In genomic region chr7:130649004-130649790, GRCh38 we compare ENCODE assay signal across 11 cellular contexts. TPM values are rescaled to one million over a fixed set of nuclear protein-coding genes. Genes with fewer than 3 reads are reported as not detected.
DNase-seq lines count a peak whose midpoint lies in the region; ATAC-seq and TF ChIP-seq lines count a peak whose summit lies in the region.
"Had no signal": no experiment of that assay in that cellular context is flagged by ENCODE, and none has a peak within 500 bp of the region (broad histone marks: within the 10 kb centered on the region; RNA-seq: fewer than 3 reads in every experiment).

No MANE protein-coding gene starts in this region.

- no peaks in the 10 kb centered on the region for H3K4me1 Mint-ChIP-seq in mesothelial cell of epicardium

- TF ChIP-seq CTCF in cardiac fibroblast (IDR thresholded peaks at IDR 0.05; ENCODE audit: low read depth, low read length) (no peak), mesothelial cell of epicardium (IDR thresholded peaks at IDR 0.05; ENCODE audit: unreplicated experiment) (no peak)

- TF ChIP-seq POLR2A in erythroblast (IDR thresholded peaks at IDR 0.05; ENCODE audit: low read length), result no peak

- no peak overlapping the region for H3K27ac Mint-ChIP-seq in mesothelial cell of epicardium

- H3K9me3 Mint-ChIP-seq in mesothelial cell of epicardium, result peaks cover 44% of the 10 kb centered on the region

- DNase-seq in AG08395 (ENCODE audit: low spot score) (peak; percentile 71), cardiac fibroblast (ENCODE audit: low read depth in 2 of 2) (peak; percentile 25 to 61), SHP77 (lab: John Stamatoyannopoulos, UW) (no peak), erythroblast (lab: John Stamatoyannopoulos, UW) (no peak), mesothelial cell of epicardium (ENCODE audit: low spot score in 2 of 2, unreplicated experiment in 2 of 2) (no peak)
- DNase-seq in activated CD8-positive, alpha-beta memory T cell treated with anti-CD3 and anti-CD28 coated beads, Interleukin-2, amount 50 U/mL, for 48 hours, result no peak
- DNase-seq: SW 1271 had no signal

- ATAC-seq in GM18861 (IDR thresholded peaks at IDR 0.05; ENCODE audit: unreplicated experiment), result peak; percentile 56
- ATAC-seq in HG03354 (IDR thresholded peaks at IDR 0.05; ENCODE audit: poor library complexity, severe bottlenecking, unreplicated experiment), result peak; percentile 49

- H3K36me3 Mint-ChIP-seq in mesothelial cell of epicardium, result peaks cover 69% of the 10 kb centered on the region

- no peaks in the 10 kb centered on the region for H3K27me3 Mint-ChIP-seq in mesothelial cell of epicardium (ENCODE audit: low read depth)

- H3K4me3 ChIP-seq in cardiac fibroblast (replicated peaks in 1 of 2; ENCODE audit: low read depth in 2 of 2, low read length in 2 of 2), result no peak overlapping the region

- H3K4me3 Mint-ChIP-seq in mesothelial cell of epicardium, result no peak overlapping the region

RNA-seq across cellular contexts. Expression of gene COPG2, which starts 19.4 kb away (rescaled TPM):
- 54.1 to 56.4 TPM (median 55.0 TPM) in 3 replicates for total RNA-seq in mesothelial cell of epicardium

RNA-seq across cellular contexts. Expression of gene TSGA13, which starts 37.1 kb away (rescaled TPM):
- total RNA-seq in mesothelial cell of epicardium, result not detected in 3 replicates
- total RNA-seq: Daoy, mucosa of gallbladder had no signal

Comparison
In these comparisons a context has a peak if more than half of its experiments do, and no peak if none do; other contexts are left out.
1. DNase-seq: peak in AG08395 (single experiment) and cardiac fibroblast (2 of 2); none in SHP77 (0 of 2), erythroblast (0 of 2), mesothelial cell of epicardium (0 of 2) and activated CD8-positive, alpha-beta memory T cell treated with anti-CD3 and anti-CD28 coated beads, Interleukin-2, amount 50 U/mL, for 48 hours (single experiment).